8 cellular contexts compared by ENCODE assay signal in genomic region chrX:13092455-13092941, GRCh38. TPM values are rescaled to one million over a fixed set of nuclear protein-coding genes. Genes with fewer than 3 reads are reported as not detected.
DNase-seq lines count a peak whose midpoint lies in the region; ATAC-seq and TF ChIP-seq lines count a peak whose summit lies in the region.

No MANE protein-coding gene starts in this region.

- H3K27ac ChIP-seq in SU-DHL-6 (ENCODE audit: low read depth, low read length) = peak overlapping the region; percentile 99

- no peaks in the 10 kb centered on the region for H3K27me3 ChIP-seq in SU-DHL-6 (ENCODE audit: low read length)

- peaks cover 62% of the 10 kb centered on the region for H3K4me1 Mint-ChIP-seq in activated naive CD8-positive, alpha-beta T cell treated with anti-CD3 and anti-CD28 coated beads, Interleukin-2, amount 10 ng/mL, durations not matched to agents 7 days and 5 days

- no peaks in the 10 kb centered on the region for H3K27me3 Mint-ChIP-seq in activated naive CD8-positive, alpha-beta T cell treated with anti-CD3 and anti-CD28 coated beads, Interleukin-2, amount 10 ng/mL, durations not matched to agents 7 days and 5 days

- peak overlapping the region; percentile 73 for H3K4me3 Mint-ChIP-seq in activated naive CD8-positive, alpha-beta T cell treated with anti-CD3 and anti-CD28 coated beads, Interleukin-2, amount 10 ng/mL, durations not matched to agents 7 days and 5 days

- peaks cover 1% of the 10 kb centered on the region for H3K36me3 Mint-ChIP-seq in activated naive CD8-positive, alpha-beta T cell treated with anti-CD3 and anti-CD28 coated beads, Interleukin-2, amount 10 ng/mL, durations not matched to agents 7 days and 5 days

- TF ChIP-seq CTCF in SU-DHL-6 (IDR thresholded peaks at IDR 0.05; ENCODE audit: insufficient read depth, low read length, poor library complexity, severe bottlenecking) = peak; percentile 25

- no peak overlapping the region for H2AFZ ChIP-seq in SU-DHL-6 (ENCODE audit: low read depth, low read length, severe bottlenecking)

- H3K9ac ChIP-seq in SU-DHL-6 (ENCODE audit: low read length) = peak overlapping the region; percentile 72

- peak; percentile 77 for DNase-seq in activated naive CD8-positive, alpha-beta T cell treated with anti-CD3 and anti-CD28 coated beads, Interleukin-2, amount 10 ng/mL, durations not matched to agents 7 days and 5 days
- DNase-seq in stimulated activated CD4-positive, alpha-beta T cell treated with anti-CD3 and anti-CD28 coated beads, Interleukin-1b, Interleukin-23, amount 100 ng/mL, for 48 hours = peak; percentile 83
- DNase-seq in NCI-H510A (lab: John Stamatoyannopoulos, UW) = no peak
- no peak for DNase-seq in DMS114 treated with DMSO at 0.1 percent for 48 hours (lab: John Stamatoyannopoulos, UW; ENCODE audit: unreplicated experiment)
- no peak for DNase-seq in OCI-M2 (lab: John Stamatoyannopoulos, UW; ENCODE audit: unreplicated experiment)

- peak overlapping the region; percentile 89 for H3K27ac Mint-ChIP-seq in activated naive CD8-positive, alpha-beta T cell treated with anti-CD3 and anti-CD28 coated beads, Interleukin-2, amount 10 ng/mL, durations not matched to agents 7 days and 5 days

- H3K9me3 ChIP-seq in SU-DHL-6 (ENCODE audit: insufficient read depth, low read length) = no peaks in the 10 kb centered on the region

- 0 out of 2 replicates have a peak, but pooled peaks cover 3% of the 10 kb centered on the region for H3K79me2 ChIP-seq in SU-DHL-6 (ENCODE audit: insufficient read depth, low read length)

- peak; percentile 35 for ATAC-seq in GM18499 (IDR thresholded peaks at IDR 0.05; ENCODE audit: insufficient read depth, unreplicated experiment)
- peak; percentile 55 for ATAC-seq in HG02840 (IDR thresholded peaks at IDR 0.05; ENCODE audit: low FRiP score, unreplicated experiment)
- ATAC-seq in activated naive CD8-positive, alpha-beta T cell treated with anti-CD3 and anti-CD28 coated beads, Interleukin-2, amount 10 ng/mL, durations not matched to agents 7 days and 5 days (ENCODE audit: low read depth) = peak; percentile 76

- no peaks in the 10 kb centered on the region for H3K9me3 Mint-ChIP-seq in activated naive CD8-positive, alpha-beta T cell treated with anti-CD3 and anti-CD28 coated beads, Interleukin-2, amount 10 ng/mL, durations not matched to agents 7 days and 5 days

- POLR2A ChIA-PET in activated naive CD8-positive, alpha-beta T cell treated with anti-CD3 and anti-CD28 coated beads, Interleukin-2, amount 10 ng/mL, durations not matched to agents 7 days and 5 days (lab: Charles Lee) = interaction anchor here (1.2 to 13.8 kb wide), 10 partner anchors 11 to 397 kb away, joined by 4 to 768 read pairs (median 10); partner anchors contain the start of gene TMSB4X

- H3K9me2 ChIP-seq in SU-DHL-6 (replicated peaks; ENCODE audit: insufficient read depth, low read length) = no peaks in the 10 kb centered on the region

- no peaks in the 10 kb centered on the region for H4K20me1 ChIP-seq in SU-DHL-6 (ENCODE audit: low read depth, low read length)

- no peaks in the 10 kb centered on the region for H3K36me3 ChIP-seq in SU-DHL-6 (ENCODE audit: low read length)

- peaks cover 47% of the 10 kb centered on the region for H3F3A ChIP-seq in SU-DHL-6 (ENCODE audit: insufficient read depth)

- H3K4me3 ChIP-seq in SU-DHL-6 (ENCODE audit: insufficient read depth, low read length, poor library complexity, severe bottlenecking) = peak overlapping the region; percentile 46

- H3K4me2 ChIP-seq in SU-DHL-6 (ENCODE audit: low read depth, low read length, poor library complexity, severe bottlenecking) = peak overlapping the region; percentile 76

RNA-seq across cellular contexts. Expression of gene FAM9C, which starts 48.1 kb away (rescaled TPM):
- not detected for total RNA-seq in activated naive CD8-positive, alpha-beta T cell treated with anti-CD3 and anti-CD28 coated beads, Interleukin-2, amount 10 ng/mL, durations not matched to agents 7 days and 5 days

Comparison
In these comparisons a context has a peak if more than half of its experiments do, and no peak if none do; other contexts are left out.
1. DNase-seq: peak in activated naive CD8-positive, alpha-beta T cell treated with anti-CD3 and anti-CD28 coated beads, Interleukin-2, amount 10 ng/mL, durations not matched to agents 7 days and 5 days (single experiment) and stimulated activated CD4-positive, alpha-beta T cell treated with anti-CD3 and anti-CD28 coated beads, Interleukin-1b, Interleukin-23, amount 100 ng/mL, for 48 hours (single experiment); none in NCI-H510A (single experiment), DMS114 treated with DMSO at 0.1 percent for 48 hours (single experiment) and OCI-M2 (single experiment).
2. Peak in every context shown above with its lines, with median percentiles within 50 percentile points of each other: ATAC-seq.